In genomic region chr19:35223856-35224505, GRCh38 we compare ENCODE assay signal across 22 cellular contexts. TPM values are rescaled to one million over a fixed set of nuclear protein-coding genes. Genes with fewer than 3 reads are reported as not detected.
DNase-seq lines count a peak whose midpoint lies in the region; ATAC-seq and TF ChIP-seq lines count a peak whose summit lies in the region.
"Had no signal": no experiment of that assay in that cellular context is flagged by ENCODE, and none has a peak within 500 bp of the region (broad histone marks: within the 10 kb centered on the region; RNA-seq: fewer than 3 reads in every experiment).

No MANE protein-coding gene starts in this region.

- no peak overlapping the region for H3K27ac Mint-ChIP-seq in HFFc6
- H3K27ac Mint-ChIP-seq: activated CD4-positive, alpha-beta T cell treated with anti-CD3 and anti-CD28 coated beads, Interleukin-2, amount 10 ng/mL, durations not matched to agents 24 days and 14 days; activated naive CD8-positive, alpha-beta T cell treated with anti-CD3 and anti-CD28 coated beads for 36 hours; natural killer cell had no signal

- TF ChIP-seq CTCF in HFFc6 (IDR thresholded peaks at IDR 0.05) (no peak), omental fat pad (IDR thresholded peaks at IDR 0.05) (no peak)

- peaks cover 4% of the 10 kb centered on the region; the same call in 1 of the 2 replicates for H3K9me3 Mint-ChIP-seq in HFFc6
- H3K9me3 Mint-ChIP-seq: natural killer cell had no signal

- H3K4me1 Mint-ChIP-seq in HFFc6 (ENCODE audit: low read depth) = 0 out of 2 replicates have a peak, but pooled peaks cover 5% of the 10 kb centered on the region

- H3K36me3 Mint-ChIP-seq in HFFc6 (ENCODE audit: low read depth) = no peaks in the 10 kb centered on the region
- H3K36me3 Mint-ChIP-seq: activated naive CD8-positive, alpha-beta T cell treated with anti-CD3 and anti-CD28 coated beads for 36 hours; natural killer cell had no signal

- H3K4me3 Mint-ChIP-seq in HFFc6 = no peak overlapping the region
- H3K4me3 Mint-ChIP-seq: activated CD4-positive, alpha-beta T cell treated with anti-CD3 and anti-CD28 coated beads, Interleukin-2, amount 10 ng/mL, durations not matched to agents 24 days and 14 days; activated naive CD8-positive, alpha-beta T cell treated with anti-CD3 and anti-CD28 coated beads for 36 hours; activated T-cell treated with anti-CD3 and anti-CD28 coated beads, Interleukin-2, amount 50 U/mL, for 4 hours; natural killer cell had no signal

- peaks cover 20% of the 10 kb centered on the region for H3K27me3 Mint-ChIP-seq in HFFc6 (ENCODE audit: insufficient read depth)
- H3K27me3 Mint-ChIP-seq: activated CD4-positive, alpha-beta T cell treated with anti-CD3 and anti-CD28 coated beads, Interleukin-2, amount 10 ng/mL, durations not matched to agents 24 days and 14 days; activated naive CD8-positive, alpha-beta T cell treated with anti-CD3 and anti-CD28 coated beads for 36 hours had no signal

- peak; percentile 48 for ATAC-seq in omental fat pad (ENCODE audit: low FRiP score)
- ATAC-seq in GM21423 (IDR thresholded peaks at IDR 0.05; ENCODE audit: unreplicated experiment) = no peak
- ATAC-seq: activated T-cell treated with anti-CD3 and anti-CD28 coated beads, Interleukin-2, amount 50 U/mL, for 4 hours; body of pancreas; natural killer cell had no signal

- DNase-seq in activated CD8-positive, alpha-beta memory T cell treated with anti-CD3 and anti-CD28 coated beads, Interleukin-2, amount 50 U/mL, for 48 hours = peak; percentile 40
- no peak for DNase-seq in activated CD8-positive, alpha-beta memory T cell treated with anti-CD3 and anti-CD28 coated beads, Interleukin-2, amount 50 U/mL, for 4 hours
- DNase-seq in HFFc6 (peak; percentile 53), fibroblast of gingiva (ENCODE audit: low read depth) (peak; percentile 61), omental fat pad (ENCODE audit: low spot score) (no peak), middle frontal gyrus (ENCODE audit: extremely low spot score, low spot score) (no peak), NCI-H128 (lab: John Stamatoyannopoulos, UW; ENCODE audit: unreplicated experiment) (no peak)
- DNase-seq: activated CD4-positive, alpha-beta T cell treated with anti-CD3 and anti-CD28 coated beads, Interleukin-2, amount 10 ng/mL, durations not matched to agents 24 days and 14 days; activated naive CD8-positive, alpha-beta T cell treated with anti-CD3 and anti-CD28 coated beads for 36 hours; activated T-cell treated with anti-CD3 and anti-CD28 coated beads, Interleukin-2, amount 50 U/mL, for 4 hours; body of pancreas; dermis blood vessel endothelial cell; DMS153; glutamatergic neuron; natural killer cell; NCI-H146; NCI-H82; small intestine; thyroid gland had no signal

RNA-seq across cellular contexts. Expression of gene FAM187B, which starts 4.6 kb away (rescaled TPM):
- not detected for total RNA-seq in HFFc6 (2021; fragmentation: NEBNext Ultra II Directional; extraction: Animal tissue kit (Norgen Biotek cat#: 25700))
- not detected for total RNA-seq in omental fat pad
- total RNA-seq: A172; activated CD4-positive, alpha-beta T cell treated with anti-CD3 and anti-CD28 coated beads, Interleukin-2, amount 10 ng/mL, durations not matched to agents 24 days and 14 days; activated naive CD8-positive, alpha-beta T cell treated with anti-CD3 and anti-CD28 coated beads for 36 hours; activated T-cell treated with anti-CD3 and anti-CD28 coated beads, Interleukin-2, amount 50 U/mL, for 4 hours; body of pancreas; dermis blood vessel endothelial cell; M059J; natural killer cell had no signal

RNA-seq across cellular contexts. Expression of gene LSR, which starts 24.8 kb away (rescaled TPM):
- 1 to 10 TPM; 1.7 to 3.3 (median 2.3) TPM for total RNA-seq in HFFc6 (2021; fragmentation: NEBNext Ultra II Directional; extraction: Animal tissue kit (Norgen Biotek cat#: 25700))
- total RNA-seq in omental fat pad = 10 to 100 TPM; 10.4 to 30.9 (median 17.9) TPM

RNA-seq across cellular contexts. Expression of gene USF2, which starts 44.8 kb away (rescaled TPM):
- 10 to 100 TPM; 66.0 to 78.1 (median 71.4) TPM for total RNA-seq in HFFc6 (2021; fragmentation: NEBNext Ultra II Directional; extraction: Animal tissue kit (Norgen Biotek cat#: 25700))
- 100 to 1,000 TPM in 2 of 4 donors, 10 to 100 TPM in 2; 67.0 to 106 (median 92.0) TPM for total RNA-seq in omental fat pad

RNA-seq across cellular contexts. Expression of gene HAMP, which starts 58.3 kb away (rescaled TPM):
- not detected for total RNA-seq in HFFc6 (2021; fragmentation: NEBNext Ultra II Directional; extraction: Animal tissue kit (Norgen Biotek cat#: 25700))
- 1 to 10 TPM in 1 of 4 donors, not detected in 3; 1.3 TPM for total RNA-seq in omental fat pad
- total RNA-seq: A172, body of pancreas, M059J, thyroid gland had no signal

Comparison
In these comparisons a context has a peak if more than half of its experiments do, and no peak if none do; other contexts are left out.
1. DNase-seq: peak in activated CD8-positive, alpha-beta memory T cell treated with anti-CD3 and anti-CD28 coated beads, Interleukin-2, amount 50 U/mL, for 48 hours (single experiment), HFFc6 (single experiment) and fibroblast of gingiva (single experiment); none in activated CD8-positive, alpha-beta memory T cell treated with anti-CD3 and anti-CD28 coated beads, Interleukin-2, amount 50 U/mL, for 4 hours (single experiment), omental fat pad (single experiment), middle frontal gyrus (single experiment) and NCI-H128 (single experiment).